Comparison of ENCODE assay signal across 10 cellular contexts in genomic region chr13:46728777-46729176, GRCh38.
DNase-seq lines count a peak whose midpoint lies in the region; ATAC-seq and TF ChIP-seq lines count a peak whose summit lies in the region.
"Had no signal": no experiment of that assay in that cellular context is flagged by ENCODE, and none has a peak within 500 bp of the region (broad histone marks: within the 10 kb centered on the region; RNA-seq: fewer than 3 reads in every experiment).

No MANE protein-coding gene starts in this region.

- H3K4me3 ChIP-seq in H7 (ENCODE audit: insufficient read depth, low read depth, low read length) (no peak overlapping the region), right lobe of liver (no peak overlapping the region)
- H3K4me3 ChIP-seq: cardiac muscle cell had no signal

- intact Hi-C loops in right lobe of liver (cut with DNase I) = loop anchor here in 1 of 2 donors (10.0 kb wide), 1 partner anchor 234 kb away; no protein-coding TSS in a partner anchor

- H3K36me3 ChIP-seq in H7 (replicated peaks; ENCODE audit: control insufficient read depth, insufficient read depth, low read length) = peaks cover 3% of the 10 kb centered on the region; the same call in 1 of the 2 replicates
- H3K36me3 ChIP-seq in right lobe of liver = peaks cover 0 to 51% (median 13%) of the 10 kb centered on the region in 4 donors

- no peak for ATAC-seq in right lobe of liver

- H3K9me3 ChIP-seq in right lobe of liver = no peaks in the 10 kb centered on the region

- H3K27ac ChIP-seq in right lobe of liver = no peak overlapping the region
- H3K27ac ChIP-seq: cardiac muscle cell had no signal

- 88% methylated on average over 6 of the region's 7 CpGs for WGBS in right lobe of liver (ENCODE audit: insufficient coverage, low coverage, low lambda C conversion rate, missing lambda C conversion rate)

- H3K4me1 ChIP-seq in right lobe of liver = no peaks in the 10 kb centered on the region

- peaks cover 42% of the 10 kb centered on the region for H3K36me3 Mint-ChIP-seq in T-helper 2 cell treated with Interferon-gamma antibody and Interleukin-4, amounts not matched to agents 5 μg/mL and 100 μg/mL, for 36 hours (ENCODE audit: low read depth)

- H3K27me3 ChIP-seq in H7 (ENCODE audit: control insufficient read depth, insufficient read depth, low read length) (no peaks in the 10 kb centered on the region), right lobe of liver (no peaks in the 10 kb centered on the region)
- H3K27me3 ChIP-seq: cardiac muscle cell had no signal

- no peak overlapping the region for H3K4me3 Mint-ChIP-seq in T-helper 2 cell treated with Interferon-gamma antibody and Interleukin-4, amounts not matched to agents 5 μg/mL and 100 μg/mL, for 36 hours

- no peak overlapping the region for H3K27ac Mint-ChIP-seq in T-helper 2 cell treated with Interferon-gamma antibody and Interleukin-4, amounts not matched to agents 5 μg/mL and 100 μg/mL, for 36 hours

- peak in 3 of 4 donors; percentile 21 to 26 (median 22) for TF ChIP-seq CTCF in right lobe of liver (IDR thresholded peaks at IDR 0.05)

- DNase-seq in DMS 273 (lab: John Stamatoyannopoulos, UW; ENCODE audit: unreplicated experiment) = peak; percentile 41
- DNase-seq in DMS 273 treated with DMSO at 0.1 percent for 48 hours (lab: John Stamatoyannopoulos, UW) = no peak
- peak; percentile 37 for DNase-seq in H7
- peak; percentile 15 for DNase-seq in T-helper 2 cell treated with Interferon-gamma antibody and Interleukin-4, amounts not matched to agents 5 μg/mL and 100 μg/mL, for 36 hours (ENCODE audit: low spot score)
- no peak for DNase-seq in right lobe of liver
- no peak for DNase-seq in NCI-H1694 treated with DMSO at 0.1 percent for 48 hours (lab: John Stamatoyannopoulos, UW)
- DNase-seq in NK-92 treated with Interleukin-12 subunit alpha and Interleukin-12 subunit beta, amount 100 ng/mL, for 24 hours (lab: John Stamatoyannopoulos, UW) = no peak
- no peak for DNase-seq in NCI-H1417 treated with DMSO at 0.1 percent for 48 hours (lab: John Stamatoyannopoulos, UW)
- DNase-seq: kidney had no signal

- peaks cover 5% of the 10 kb centered on the region for H3K4me1 Mint-ChIP-seq in T-helper 2 cell treated with Interferon-gamma antibody and Interleukin-4, amounts not matched to agents 5 μg/mL and 100 μg/mL, for 36 hours (ENCODE audit: low read depth)

- H3K9me3 Mint-ChIP-seq in T-helper 2 cell treated with Interferon-gamma antibody and Interleukin-4, amounts not matched to agents 5 μg/mL and 100 μg/mL, for 36 hours = no peaks in the 10 kb centered on the region

- no peak for TF ChIP-seq POLR2A in right lobe of liver (IDR thresholded peaks at IDR 0.05)

- no peaks in the 10 kb centered on the region for H3K27me3 Mint-ChIP-seq in T-helper 2 cell treated with Interferon-gamma antibody and Interleukin-4, amounts not matched to agents 5 μg/mL and 100 μg/mL, for 36 hours (ENCODE audit: low read depth)

Comparison
In these comparisons a context has a peak if more than half of its experiments do, and no peak if none do; other contexts are left out.
1. DNase-seq: peak in DMS 273 (single experiment), H7 (single experiment) and T-helper 2 cell treated with Interferon-gamma antibody and Interleukin-4, amounts not matched to agents 5 μg/mL and 100 μg/mL, for 36 hours (single experiment); none in DMS 273 treated with DMSO at 0.1 percent for 48 hours (single experiment), right lobe of liver (0 of 3), NCI-H1694 treated with DMSO at 0.1 percent for 48 hours (single experiment), NK-92 treated with Interleukin-12 subunit alpha and Interleukin-12 subunit beta, amount 100 ng/mL, for 24 hours (single experiment) and NCI-H1417 treated with DMSO at 0.1 percent for 48 hours (single experiment).